16 cellular contexts compared by ENCODE assay signal in the genomic region with DNA sequence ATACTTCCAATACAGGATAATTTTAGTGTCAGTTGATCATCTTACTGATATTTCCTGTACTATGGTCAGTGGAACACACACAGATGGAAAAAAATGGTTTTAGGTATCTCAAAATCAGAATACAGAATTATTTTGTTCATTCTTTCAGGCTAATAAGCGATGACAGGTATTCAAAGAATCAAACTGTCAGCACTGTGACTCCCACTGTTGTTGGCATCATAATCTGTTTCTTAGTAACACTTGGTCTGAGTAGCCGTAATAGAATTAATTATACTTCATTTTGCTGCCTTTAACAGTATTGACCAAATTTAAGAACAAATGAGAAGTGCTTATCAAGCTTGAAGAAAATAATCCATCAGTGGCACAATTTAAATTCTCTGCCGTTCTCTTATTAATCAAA.
DNase-seq lines count a peak whose midpoint lies in the region; ATAC-seq, FAIRE-seq and TF ChIP-seq lines count a peak whose summit lies in the region.
"Had no signal": no experiment of that assay in that cellular context is flagged by ENCODE, and none has a peak within 500 bp of the region (broad histone marks: within the 10 kb centered on the region; RNA-seq: fewer than 3 reads in every experiment).

No MANE protein-coding gene starts in this region.

- H3K27me3 ChIP-seq in PC-9 (ENCODE audit: insufficient read depth, low read depth) (no peaks in the 10 kb centered on the region), right lobe of liver (no peaks in the 10 kb centered on the region)

- H3K4me1 ChIP-seq in PC-9 (replicated peaks; ENCODE audit: insufficient read depth) (peaks cover 33% of the 10 kb centered on the region), right lobe of liver (no peaks in the 10 kb centered on the region)

- H3K27ac ChIP-seq in PC-9 (no peak overlapping the region), right lobe of liver (no peak overlapping the region)

- BruUV-seq in PC-9 (replicated peaks; lab: Mats Ljungman, UMichigan) = no TSS peak

- no peak overlapping the region for H3K4me3 Mint-ChIP-seq in natural killer cell
- H3K4me3 Mint-ChIP-seq: CD4-positive, alpha-beta memory T cell; HFFc6 had no signal

- H3K9me3 ChIP-seq in PC-9 (ENCODE audit: insufficient read depth, low read depth) (no peaks in the 10 kb centered on the region), right lobe of liver (no peaks in the 10 kb centered on the region)
- H3K9me3 ChIP-seq: HAP-1 had no signal

- no peak overlapping the region for H3K27ac Mint-ChIP-seq in natural killer cell
- H3K27ac Mint-ChIP-seq: CD4-positive, alpha-beta memory T cell; HFFc6 had no signal

- H3K27me3 Mint-ChIP-seq in natural killer cell (ENCODE audit: low read depth in 2 of 2) = no peaks in the 10 kb centered on the region

- no peaks in the 10 kb centered on the region for H3K9me2 ChIP-seq in PC-9 (ENCODE audit: insufficient read depth)

- no peak for TF ChIP-seq POLR2A in GM12891 (IDR thresholded peaks at IDR 0.05; ENCODE audit: low read depth, low read length)
- no peak for TF ChIP-seq POLR2A in right lobe of liver (IDR thresholded peaks at IDR 0.05)

- H4K20me1 ChIP-seq in PC-9 (ENCODE audit: insufficient read depth) = no peaks in the 10 kb centered on the region

- DNase-seq in PC-9 (no peak), kidney tubule cell (ENCODE audit: low spot score) (peak; percentile 14), renal cortical epithelial cell (ENCODE audit: low read depth) (peak; percentile 26), GM12891 (ENCODE audit: insufficient read length, low spot score) (no peak), natural killer cell (no peak), right lobe of liver (no peak)
- DNase-seq: Calu3; CD4-positive, alpha-beta memory T cell; COR-L47; DMS53; DMS79 treated with DMSO at 0.1 percent for 48 hours; GOT3 had no signal

- H3K79me2 ChIP-seq in PC-9 (ENCODE audit: low read depth) = no peaks in the 10 kb centered on the region

- POLR2A ChIA-PET in PC-9 (lab: Charles Lee; ENCODE audit: unreplicated experiment) = interaction anchor here (0.6 to 0.7 kb wide), 2 partner anchors 97 to 100 kb away, joined by 5 to 8 read pairs; no protein-coding TSS in a partner anchor

- intact Hi-C loops in PC-9 (cut with micrococcal nuclease; ENCODE audit: unreplicated experiment) (no loop called here), natural killer cell (cut with micrococcal nuclease) (no loop called here), right lobe of liver (cut with DNase I) (loop anchor here in 1 of 2 donors (10.0 kb wide), 1 partner anchor 265 kb away; no protein-coding TSS in a partner anchor)

- CTCF ChIA-PET in PC-9 (lab: Charles Lee) = no interaction called here

- H3K36me3 Mint-ChIP-seq in natural killer cell = no peaks in the 10 kb centered on the region
- H3K36me3 Mint-ChIP-seq: CD4-positive, alpha-beta memory T cell had no signal

- H3K36me3 ChIP-seq in PC-9 (ENCODE audit: low read depth) = no peaks in the 10 kb centered on the region
- H3K36me3 ChIP-seq in right lobe of liver = no peaks in the 10 kb centered on the region
- H3K36me3 ChIP-seq: HAP-1 had no signal

- FAIRE-seq in GM12891 (lab: Jason Lieb, UNC) = no peak
- FAIRE-seq: G401.6, GM19239 had no signal

- no peaks in the 10 kb centered on the region for H3K4me1 Mint-ChIP-seq in natural killer cell
- H3K4me1 Mint-ChIP-seq: CD4-positive, alpha-beta memory T cell had no signal

- no peak overlapping the region for H3K4me3 ChIP-seq in PC-9
- no peak overlapping the region for H3K4me3 ChIP-seq in right lobe of liver
- H3K4me3 ChIP-seq: HAP-1 had no signal

- peak overlapping the region; percentile 63; the same call in 1 of the 2 replicates for H3K4me2 ChIP-seq in PC-9

- no peaks in the 10 kb centered on the region for H3K9me3 Mint-ChIP-seq in natural killer cell
- H3K9me3 Mint-ChIP-seq: CD4-positive, alpha-beta memory T cell; HFFc6 had no signal

- 83% methylated on average over 3 of the region's 3 CpGs for WGBS in right lobe of liver (ENCODE audit: insufficient coverage, low coverage, low lambda C conversion rate, missing lambda C conversion rate)

- ATAC-seq in natural killer cell = no peak
- ATAC-seq in right lobe of liver = no peak

- peaks cover 13% of the 10 kb centered on the region for H3F3A ChIP-seq in PC-9 (ENCODE audit: insufficient read depth, low read depth)

- no peak overlapping the region for H2AFZ ChIP-seq in PC-9

- TF ChIP-seq CTCF in PC-9 (conservative IDR thresholded peaks at IDR 0.05) (no peak), natural killer cell (IDR thresholded peaks at IDR 0.05) (no peak), right lobe of liver (IDR thresholded peaks at IDR 0.05) (no peak)

TF ChIP-seq in GM12891, 5 proteins besides CTCF, POLR2A, EP300 and RAD21:
- TF ChIP-seq SPI1 (IDR thresholded peaks at IDR 0.05; ENCODE audit: low read depth, low read length) (no peak), POLR2AphosphoS5 (IDR thresholded peaks at IDR 0.05; ENCODE audit: low read depth, low read length) (no peak), TAF1 (IDR thresholded peaks at IDR 0.05; ENCODE audit: low read depth, low read length) (no peak)

Comparison
In these comparisons a context has a peak if more than half of its experiments do, and no peak if none do; other contexts are left out.
1. DNase-seq: peak in kidney tubule cell (single experiment) and renal cortical epithelial cell (single experiment); none in PC-9 (0 of 2), GM12891 (single experiment), natural killer cell (single experiment) and right lobe of liver (0 of 3).